In genomic region chr1:232878141-232878540, GRCh38 we compare ENCODE assay signal across 27 cellular contexts.
"Had no signal": no experiment of that assay in that cellular context is flagged by ENCODE, and none has a peak within 500 bp of the region (broad histone marks: within the 10 kb centered on the region; RNA-seq: fewer than 3 reads in every experiment).

No MANE protein-coding gene starts in this region.

- H3K9me3 ChIP-seq: left lung, mucosa of descending colon, ovary, right atrium auricular region, thoracic aorta, tibial nerve, upper lobe of left lung had no signal

- H3K4me3 Mint-ChIP-seq: effector memory CD8-positive, alpha-beta T cell; mesothelial cell of epicardium; natural killer cell treated with Interleukin-12 subunit alpha and Interleukin-12 subunit beta and Interleukin-15 and Interleukin-18, amount 100 ng/mL, for 72 hours; stimulated activated effector memory CD8-positive, alpha-beta T cell treated with anti-CD3 and anti-CD28 coated beads, Interleukin-12 subunit alpha, Interleukin-12 subunit beta, amount 100 ng/mL, for 72 hours had no signal

- FAIRE-seq: endometrium, frontal cortex, keratinocyte, urothelium cell line had no signal

- H3K27ac ChIP-seq: left lung, ovary, right atrium auricular region, thoracic aorta, tibial nerve, upper lobe of left lung had no signal

- H3K36me3 Mint-ChIP-seq: mesothelial cell of epicardium; naive B cell; natural killer cell treated with Interleukin-12 subunit alpha and Interleukin-12 subunit beta and Interleukin-15 and Interleukin-18, amount 100 ng/mL, for 72 hours; stimulated activated effector memory CD8-positive, alpha-beta T cell treated with anti-CD3 and anti-CD28 coated beads, Interleukin-12 subunit alpha, Interleukin-12 subunit beta, amount 100 ng/mL, for 72 hours had no signal

- H3K27ac Mint-ChIP-seq: effector memory CD8-positive, alpha-beta T cell; mesothelial cell of epicardium; naive B cell; natural killer cell treated with Interleukin-12 subunit alpha and Interleukin-12 subunit beta and Interleukin-15 and Interleukin-18, amount 100 ng/mL, for 72 hours; progenitor cell of endocrine pancreas; stimulated activated effector memory CD8-positive, alpha-beta T cell treated with anti-CD3 and anti-CD28 coated beads, Interleukin-12 subunit alpha, Interleukin-12 subunit beta, amount 100 ng/mL, for 72 hours had no signal

- H3K36me3 ChIP-seq: left lung, ovary, right atrium auricular region, thoracic aorta, tibial nerve, upper lobe of left lung had no signal

- H3K27me3 ChIP-seq: left lung, ovary, right atrium auricular region, tibial nerve, upper lobe of left lung had no signal

- H3K4me3 ChIP-seq: left lung, mucosa of descending colon, ovary, right atrium auricular region, thoracic aorta, tibial nerve, upper lobe of left lung had no signal

- H3K4me1 ChIP-seq: left lung, right atrium auricular region, tibial nerve, upper lobe of left lung had no signal

- H3K9me3 Mint-ChIP-seq: effector memory CD8-positive, alpha-beta T cell; natural killer cell treated with Interleukin-12 subunit alpha and Interleukin-12 subunit beta and Interleukin-15 and Interleukin-18, amount 100 ng/mL, for 72 hours; stimulated activated effector memory CD8-positive, alpha-beta T cell treated with anti-CD3 and anti-CD28 coated beads, Interleukin-12 subunit alpha, Interleukin-12 subunit beta, amount 100 ng/mL, for 72 hours had no signal

- ATAC-seq: effector memory CD8-positive, alpha-beta T cell; left lung; mucosa of descending colon; natural killer cell treated with Interleukin-12 subunit alpha and Interleukin-12 subunit beta and Interleukin-15 and Interleukin-18, amount 100 ng/mL, for 72 hours; sciatic nerve; stimulated activated effector memory CD8-positive, alpha-beta T cell treated with anti-CD3 and anti-CD28 coated beads, Interleukin-12 subunit alpha, Interleukin-12 subunit beta, amount 100 ng/mL, for 72 hours had no signal

- DNase-seq: cerebellar nuclear complex; cortex of kidney; effector memory CD8-positive, alpha-beta T cell; erythroblast; hypothalamus; left lung; mesenchymal stem cell; mucosa of descending colon; naive B cell; nucleus accumbens; ovary; stimulated activated CD4-positive, alpha-beta T cell treated with anti-CD3 and anti-CD28 coated beads, Interleukin-2, amount 100 ng/mL, for 24 hours; stimulated activated CD4-positive, alpha-beta T cell treated with anti-CD3 and anti-CD28 coated beads, Interleukin-4, amount 100 ng/mL, for 24 hours; stimulated activated naive CD4-positive, alpha-beta T cell treated with Interleukin-2 at 50 U/mL for 16 hours; upper lobe of left lung had no signal
